Comparison of ENCODE assay signal across 8 cellular contexts in genomic region chr1:167630568-167631385, GRCh38. TPM values are rescaled to one million over a fixed set of nuclear protein-coding genes. Genes with fewer than 3 reads are reported as not detected.
DNase-seq lines count a peak whose midpoint lies in the region; ATAC-seq and TF ChIP-seq lines count a peak whose summit lies in the region.

No MANE protein-coding gene starts in this region.

- DNase-seq in activated naive CD4-positive, alpha-beta T cell treated with Interleukin-2 at 50 U/mL for 16 hours, result peak; percentile 51
- DNase-seq in activated naive CD4-positive, alpha-beta T cell (lab: John Stamatoyannopoulos, UW), result no peak
- DNase-seq in activated B cell treated with CpG ODN at 0.5 μM for 24 hours (no peak), fibroblast of the aortic adventitia (ENCODE audit: low read depth) (no peak), NCI-H1105 treated with DMSO at 0.1 percent for 48 hours (lab: John Stamatoyannopoulos, UW) (no peak), COR-L47 (lab: John Stamatoyannopoulos, UW) (no peak), NCI-H1930 (lab: John Stamatoyannopoulos, UW) (no peak)

- H3K9me3 ChIP-seq in parathyroid adenoma (ENCODE audit: control insufficient read depth, low read length), result no peaks in the 10 kb centered on the region

- H3K27ac ChIP-seq in parathyroid adenoma, result no peak overlapping the region

- peaks cover 83% of the 10 kb centered on the region for H3K4me1 Mint-ChIP-seq in activated B cell treated with CpG ODN at 0.5 μM for 24 hours

- peaks cover 55% of the 10 kb centered on the region for H3K36me3 Mint-ChIP-seq in activated B cell treated with CpG ODN at 0.5 μM for 24 hours (ENCODE audit: low read depth)

- no peaks in the 10 kb centered on the region for H3K36me3 ChIP-seq in parathyroid adenoma (ENCODE audit: control insufficient read depth, insufficient read depth, low read length)

- peak overlapping the region; percentile 92 for H3K4me3 Mint-ChIP-seq in activated B cell treated with CpG ODN at 0.5 μM for 24 hours

- H3K79me2 ChIP-seq in parathyroid adenoma, result no peaks in the 10 kb centered on the region

- peak overlapping the region; percentile 81 for H3K4me2 ChIP-seq in parathyroid adenoma (ENCODE audit: low read length)

- peak overlapping the region; percentile 92 for H3K27ac Mint-ChIP-seq in activated B cell treated with CpG ODN at 0.5 μM for 24 hours

- no peaks in the 10 kb centered on the region for H3K9me3 Mint-ChIP-seq in activated B cell treated with CpG ODN at 0.5 μM for 24 hours

- H3K4me3 ChIP-seq in fibroblast of the aortic adventitia (ENCODE audit: low read depth, low read length) (peak overlapping the region; percentile 53), parathyroid adenoma (ENCODE audit: low read depth, low read length) (no peak overlapping the region)

- intact Hi-C loops in activated B cell treated with CpG ODN at 0.5 μM for 24 hours (cut with micrococcal nuclease), result loop anchor here (1.0 to 5.0 kb wide), 5 partner anchors 30 to 408 kb away; partner anchors contain the start of genes CREG1 and POU2F1

- TF ChIP-seq CTCF in activated B cell treated with CpG ODN at 0.5 μM for 24 hours (IDR thresholded peaks at IDR 0.05), result no peak
- no peak for TF ChIP-seq CTCF in fibroblast of the aortic adventitia (IDR thresholded peaks at IDR 0.05; ENCODE audit: insufficient read depth, low read length)
- TF ChIP-seq CTCF in parathyroid adenoma (IDR thresholded peaks at IDR 0.05), result no peak

- CTCF ChIA-PET in activated B cell treated with CpG ODN at 0.5 μM for 24 hours (lab: Charles Lee), result interaction anchor here (1.5 to 11.6 kb wide), 4 partner anchors 14 to 57 kb away, joined by 9 to 229 read pairs (median 20); no protein-coding TSS in a partner anchor

- H3K27me3 Mint-ChIP-seq in activated B cell treated with CpG ODN at 0.5 μM for 24 hours, result no peaks in the 10 kb centered on the region

- POLR2A ChIA-PET in activated B cell treated with CpG ODN at 0.5 μM for 24 hours (lab: Charles Lee), result interaction anchor here (0.7 to 13.8 kb wide), 16 partner anchors 8 to 410 kb away, joined by 3 to 493 read pairs (median 6); partner anchors contain the start of genes DCAF6, MPC2 and POU2F1

- peak overlapping the region; percentile 58 for H2AFZ ChIP-seq in parathyroid adenoma

- no peak for ATAC-seq in activated B cell treated with CpG ODN at 0.5 μM for 24 hours (ENCODE audit: low read depth)

- H3K9ac ChIP-seq in parathyroid adenoma, result no peak overlapping the region

- H3K27me3 ChIP-seq in parathyroid adenoma (ENCODE audit: control insufficient read depth, insufficient read depth, low read length), result no peaks in the 10 kb centered on the region

- H3K4me1 ChIP-seq in parathyroid adenoma, result no peaks in the 10 kb centered on the region

RNA-seq across cellular contexts. Expression of gene RCSD1, which starts 0.7 kb away (rescaled TPM):
- total RNA-seq in activated B cell treated with CpG ODN at 0.5 μM for 24 hours (184 and 185 TPM in 2 replicates), fibroblast of the aortic adventitia (ENCODE audit: low replicate concordance) (0.57 TPM in 1 of 2 replicates, not detected in the other)

Comparison
In these comparisons a context has a peak if more than half of its experiments do, and no peak if none do; other contexts are left out.
1. RNA of gene RCSD1, which starts 0.7 kb away (total RNA-seq): 184 to 185 TPM in activated B cell treated with CpG ODN at 0.5 μM for 24 hours; 0.57 TPM in fibroblast of the aortic adventitia; every median in the first group is over 100 times any median in the second.